In genomic region chr1:17438176-17438976, GRCh38 we compare ENCODE assay signal across 8 cellular contexts. TPM values are rescaled to one million over a fixed set of nuclear protein-coding genes. Genes with fewer than 3 reads are reported as not detected.
DNase-seq lines count a peak whose midpoint lies in the region; FAIRE-seq and TF ChIP-seq lines count a peak whose summit lies in the region.

No MANE protein-coding gene starts in this region.

- H3K4me3 ChIP-seq in AG10803 (ENCODE audit: low read length) (peak overlapping the region; percentile 81), SJSA1 (peak overlapping the region; percentile 99), thymus (ENCODE audit: low read length) (peak overlapping the region; percentile 88)

- no peak for TF ChIP-seq CTCF in AG10803 (conservative IDR thresholded peaks at IDR 0.05; ENCODE audit: low read length)

- FAIRE-seq in HTR-8/SVneo (lab: Jason Lieb, UNC) = no peak

- H3K27ac ChIP-seq in SJSA1 = peak overlapping the region; percentile 88
- peak overlapping the region; percentile 91 for H3K27ac ChIP-seq in thymus (ENCODE audit: low read depth)

- H3K9me3 ChIP-seq in SJSA1 (replicated peaks) = peaks cover 6% of the 10 kb centered on the region
- H3K9me3 ChIP-seq in thymus (ENCODE audit: control insufficient read depth) = no peaks in the 10 kb centered on the region

- H3K27me3 ChIP-seq in SJSA1 (replicated peaks) (no peaks in the 10 kb centered on the region), thymus (ENCODE audit: control insufficient read depth, insufficient read depth) (no peaks in the 10 kb centered on the region)

- DNase-seq in AG10803 (ENCODE audit: low read depth) (peak; percentile 52), HTR-8/SVneo (ENCODE audit: insufficient read length, low spot score) (peak; percentile 27), SJSA1 (ENCODE audit: low read depth in 1 of 2, low spot score in 2 of 2) (peak; percentile 80 to 85), globus pallidus (ENCODE audit: low spot score) (peak; percentile 70), occipital lobe (lab: John Stamatoyannopoulos, UW) (peak; percentile 35)
- peak; percentile 78 for DNase-seq in activated naive CD4-positive, alpha-beta T cell treated with Interleukin-2 at 50 U/mL for 16 hours

- WGBS in thymus = under 1% methylated on average over 81 of the region's 81 CpGs

- H3K36me3 ChIP-seq in SJSA1 (peaks cover 47% of the 10 kb centered on the region), thymus (ENCODE audit: control insufficient read depth, insufficient read depth) (peaks cover 18% of the 10 kb centered on the region)

- H3K4me1 ChIP-seq in SJSA1 (replicated peaks) (peaks cover 37% of the 10 kb centered on the region), thymus (ENCODE audit: control insufficient read depth, insufficient read depth, low read length) (peaks cover 12% of the 10 kb centered on the region)

- peak; percentile 58 for TF ChIP-seq POLR2A in GM19193 (IDR thresholded peaks at IDR 0.05; ENCODE audit: extremely low read depth, insufficient read depth, insufficient read length)

RNA-seq across cellular contexts. Expression of gene RCC2, which starts 1.1 kb away (rescaled TPM):
- 98.5 and 106 TPM in 2 replicates for total RNA-seq in SJSA1 (2014; rRNA removed; shearing (Covaris generic))
- 26.8 TPM for total RNA-seq in occipital lobe
- polyA plus RNA-seq in thymus = 65.2 TPM

Comparison
In these comparisons a context has a peak if more than half of its experiments do, and no peak if none do; other contexts are left out.
1. Peak in every context shown above with its lines: DNase-seq, H3K4me3 ChIP-seq and H3K27ac ChIP-seq.
2. DNase-seq: peak in every context shown above with its lines; median percentile 82 in SJSA1; 78 in activated naive CD4-positive, alpha-beta T cell treated with Interleukin-2 at 50 U/mL for 16 hours; 70 in globus pallidus; 52 in AG10803; 35 in occipital lobe; 27 in HTR-8/SVneo.